1 cellular context compared by ENCODE assay signal in genomic region chr14:74945261-74945851, GRCh38.
A peak's percentile ranks its signal among the peaks of the same experiment; 100 is the strongest.
TF ChIP-seq lines count a peak whose summit lies in the region.

No MANE protein-coding gene starts in this region.

TF ChIP-seq in HepG2, 621 proteins besides CTCF, POLR2A, EP300 and RAD21 (continued from another document):
- TF ChIP-seq ZBTB10 (CRISPR knock-in tag; IDR thresholded peaks at IDR 0.05; ENCODE audit: borderline replicate concordance) (peak; percentile 75; the same call in 1 of the 2 replicates), ZNF562 (CRISPR knock-in tag; IDR thresholded peaks at IDR 0.05; ENCODE audit: borderline replicate concordance) (no peak), NFAT5 (CRISPR knock-in tag; IDR thresholded peaks at IDR 0.05) (no peak), GABPA (IDR thresholded peaks at IDR 0.05; ENCODE audit: low read depth, low read length) (no peak), GABPA (CRISPR knock-in tag; IDR thresholded peaks at IDR 0.05; ENCODE audit: low read depth) (0 out of 2 replicates have a peak, but pooled peaks have one; percentile 29), TOE1 (CRISPR knock-in tag; IDR thresholded peaks at IDR 0.05) (no peak), KAT8 (CRISPR knock-in tag; IDR thresholded peaks at IDR 0.05) (peak; percentile 56; the same call in 1 of the 2 replicates), PBX3 (CRISPR knock-in tag; IDR thresholded peaks at IDR 0.05; ENCODE audit: borderline replicate concordance) (no peak), ZFY (CRISPR knock-in tag; IDR thresholded peaks at IDR 0.05) (peak; percentile 35; the same call in 1 of the 2 replicates), ZNF10 (CRISPR knock-in tag; IDR thresholded peaks at IDR 0.05; ENCODE audit: borderline replicate concordance, low read depth) (0 out of 2 replicates have a peak, but pooled peaks have one; percentile 35), ZFP36L1 (CRISPR knock-in tag; IDR thresholded peaks at IDR 0.05) (no peak), HOXA7 (CRISPR knock-in tag; IDR thresholded peaks at IDR 0.05) (no peak), ZNF101 (CRISPR knock-in tag; IDR thresholded peaks at IDR 0.05; ENCODE audit: borderline replicate concordance, low read depth) (no peak), SPEN (CRISPR knock-in tag; IDR thresholded peaks at IDR 0.05; ENCODE audit: low read depth) (no peak), ZBTB46 (CRISPR knock-in tag; IDR thresholded peaks at IDR 0.05; ENCODE audit: borderline replicate concordance) (no peak), NR2F2 (IDR thresholded peaks at IDR 0.05; ENCODE audit: borderline replicate concordance, low read depth) (no peak), ZNF234 (CRISPR knock-in tag; conservative IDR thresholded peaks at IDR 0.05) (no peak), TOPORS (CRISPR knock-in tag; IDR thresholded peaks at IDR 0.05) (0 out of 2 replicates have a peak, but pooled peaks have one; percentile 19)
